ENCODE assay signal across 24 cellular contexts in the genomic region with DNA sequence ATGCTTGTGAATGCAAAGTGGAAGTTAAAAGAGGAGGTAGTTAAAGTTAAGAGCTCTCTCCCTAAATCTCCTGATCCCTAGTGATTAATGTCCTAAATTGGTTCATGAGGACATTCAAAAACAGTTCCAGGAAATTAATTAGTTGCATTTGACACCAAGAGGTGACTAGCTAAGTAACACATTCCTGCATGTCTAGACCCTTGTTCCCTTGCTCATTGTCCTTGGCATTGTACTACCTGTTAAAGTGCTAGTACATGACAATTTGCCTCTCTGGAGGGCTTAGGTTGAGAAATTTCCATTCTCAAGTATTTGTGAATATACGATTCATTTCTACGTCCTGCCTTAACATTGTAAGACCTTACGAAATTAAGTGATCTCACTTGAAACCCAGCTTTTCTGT.
"Had no signal": no experiment of that assay in that cellular context is flagged by ENCODE, and none has a peak within 500 bp of the region (broad histone marks: within the 10 kb centered on the region; RNA-seq: fewer than 3 reads in every experiment).

No MANE protein-coding gene starts in this region.

- DNase-seq: IMR-90, Karpas-422, KG1, MG63, NCI-H1092, NCI-H1105 treated with DMSO at 0.1 percent for 48 hours, NCI-H1417 treated with DMSO at 0.1 percent for 48 hours, NCI-H146, NCI-H1694 treated with DMSO at 0.1 percent for 48 hours, NCI-H1930, NCI-H2081, NCI-H2107, NCI-H2171 treated with DMSO at 0.1 percent for 48 hours, NCI-H345, NCI-H446 treated with DMSO at 0.1 percent for 48 hours, NCI-H510A treated with DMSO at 0.1 percent for 48 hours, NCI-H526, PC-3, SHP77, SK-N-SH, SW 1271, T-cell had no signal

- H3K9ac ChIP-seq: SK-N-SH had no signal

- H3K4me2 ChIP-seq: SK-N-SH had no signal

- H3K4me3 ChIP-seq: MG63 had no signal

- FAIRE-seq: HepG2 had no signal

- H3K36me3 ChIP-seq: MG63 had no signal

- H3K9me3 ChIP-seq: SK-N-SH had no signal

- H3K27ac ChIP-seq: RWPE1 had no signal

- H3K27me3 ChIP-seq: MG63 had no signal
